ENCODE assay signal across 26 cellular contexts in genomic region chr3:2071531-2071930, GRCh38.
"Had no signal": no experiment of that assay in that cellular context is flagged by ENCODE, and none has a peak within 500 bp of the region (broad histone marks: within the 10 kb centered on the region; RNA-seq: fewer than 3 reads in every experiment).

No MANE protein-coding gene starts in this region.

- H3K9me3 ChIP-seq: stomach, suprapubic skin, testis, thyroid gland, tibial artery, tibial nerve, transverse colon, upper lobe of left lung, upper lobe of right lung, uterus, vagina had no signal

- ATAC-seq: stimulated activated effector memory CD8-positive, alpha-beta T cell treated with anti-CD3 and anti-CD28 coated beads, Interleukin-12 subunit alpha, Interleukin-12 subunit beta, amount 100 ng/mL, for 72 hours; stimulated activated memory B cell treated with anti-CD40 and anti-IgM and Interleukin-4, amounts not matched to agents 10 μg/mL and 1 μg/mL and 100 μg/mL, for 72 hours; stimulated activated naive B cell treated with anti-CD40 and anti-IgM and Interleukin-4, amounts not matched to agents 10 μg/mL and 1 μg/mL and 100 μg/mL, for 72 hours; stimulated activated naive CD8-positive, alpha-beta T cell treated with anti-CD3 and anti-CD28 coated beads, Interleukin-15, amount 100 ng/mL, for 72 hours; stimulated activated naive CD8-positive, alpha-beta T cell treated with anti-CD3 and anti-CD28 coated beads, Interleukin-15, Interleukin-2, amounts not matched to agents 100 U/mL and 50 U/mL, for 24 hours; upper lobe of right lung had no signal

- H3K27ac ChIP-seq: stomach, suprapubic skin, testis, thyroid gland, tibial nerve, transverse colon, upper lobe of left lung, upper lobe of right lung, uterus, vagina had no signal

- DNase-seq: stimulated activated CD4-positive, alpha-beta T cell treated with anti-CD3 and anti-CD28 coated beads, Interleukin-2, amount 100 ng/mL, for 48 hours; stimulated activated CD4-positive, alpha-beta T cell treated with anti-CD3 and anti-CD28 coated beads, Interleukin-4, amount 100 ng/mL, for 1 hour; stimulated activated CD4-positive, alpha-beta T cell treated with anti-CD3 and anti-CD28 coated beads, Interleukin-4, amount 100 ng/mL, for 24 hours; stimulated activated CD4-positive, alpha-beta T cell treated with anti-CD3 and anti-CD28 coated beads, Interleukin-4, amount 100 ng/mL, for 4 hours; stimulated activated CD8-positive, alpha-beta memory T cell treated with anti-CD3 and anti-CD28 coated beads, Interleukin-4, amount 100 ng/mL, for 48 hours; stimulated activated naive B cell treated with anti-CD40 and anti-IgM and Interleukin-4, amounts not matched to agents 10 μg/mL and 1 μg/mL and 100 μg/mL, for 72 hours; stimulated activated naive CD4-positive, alpha-beta T cell; stimulated activated naive CD4-positive, alpha-beta T cell treated with Interleukin-2 at 50 U/mL for 16 hours; stimulated activated naive CD8-positive, alpha-beta T cell treated with anti-CD3 and anti-CD28 coated beads, Interleukin-15, amount 100 ng/mL, for 72 hours; stimulated activated naive CD8-positive, alpha-beta T cell treated with anti-CD3 and anti-CD28 coated beads, Interleukin-15, Interleukin-2, amounts not matched to agents 100 U/mL and 50 U/mL, for 24 hours; stomach; substantia nigra; testis; thyroid gland; tibial artery; transverse colon; trophoblast cell; upper lobe of left lung; upper lobe of right lung; uterus had no signal

- H3K4me3 ChIP-seq: stomach, suprapubic skin, testis, thyroid gland, tibial artery, tibial nerve, transverse colon, upper lobe of left lung, upper lobe of right lung, uterus, vagina had no signal

- H3K4me1 ChIP-seq: stomach, suprapubic skin, testis, thyroid gland, tibial nerve, transverse colon, upper lobe of left lung, upper lobe of right lung, uterus, vagina had no signal

- H3K36me3 ChIP-seq: stomach, suprapubic skin, thyroid gland, tibial artery, tibial nerve, transverse colon, upper lobe of left lung, upper lobe of right lung, uterus, vagina had no signal

- FAIRE-seq: urothelium cell line had no signal

- H3K27me3 ChIP-seq: stomach, suprapubic skin, testis, thyroid gland, tibial artery, tibial nerve, transverse colon, upper lobe of left lung, upper lobe of right lung, uterus, vagina had no signal
